In genomic region chr10:97683556-97684357, GRCh38 we compare ENCODE assay signal across 10 cellular contexts. TPM values are rescaled to one million over a fixed set of nuclear protein-coding genes. Genes with fewer than 3 reads are reported as not detected.
DNase-seq lines count a peak whose midpoint lies in the region; ATAC-seq, FAIRE-seq and TF ChIP-seq lines count a peak whose summit lies in the region.
"Had no signal": no experiment of that assay in that cellular context is flagged by ENCODE, and none has a peak within 500 bp of the region (broad histone marks: within the 10 kb centered on the region; RNA-seq: fewer than 3 reads in every experiment).

No MANE protein-coding gene starts in this region.

- H3K27ac Mint-ChIP-seq in CD8-positive, alpha-beta memory T cell = peak overlapping the region in 1 of 8 donors; percentile 54

- no peak for TF ChIP-seq EP300 in transverse colon (IDR thresholded peaks at IDR 0.05; ENCODE audit: low read depth)

- no peak for FAIRE-seq in kidney (lab: Jason Lieb, UNC)
- FAIRE-seq: A204.1, islet of Langerhans had no signal

- POLR2A ChIA-PET in CD8-positive, alpha-beta memory T cell (lab: Charles Lee) = no interaction called here

- intact Hi-C loops in kidney (cut with DNase I) (no loop called here), transverse colon (cut with DNase I; ENCODE audit: low total_unique reads) (no loop called here)

- TF ChIP-seq POLR2A in transverse colon (IDR thresholded peaks at IDR 0.05) (peak; percentile 57), GM18505 (IDR thresholded peaks at IDR 0.05; ENCODE audit: borderline replicate concordance, extremely low read depth, insufficient read depth, insufficient read length) (no peak)

- no peak for ATAC-seq in GM18505 (IDR thresholded peaks at IDR 0.05; ENCODE audit: unreplicated experiment)

- peak; percentile 5 for DNase-seq in NCI-H510A treated with DMSO at 0.1 percent for 48 hours (lab: John Stamatoyannopoulos, UW)
- DNase-seq in NCI-H510A (lab: John Stamatoyannopoulos, UW) = no peak
- no peak for DNase-seq in kidney
- DNase-seq in transverse colon = peak; percentile 68
- DNase-seq in CD8-positive, alpha-beta memory T cell = no peak
- DNase-seq in GM20000 (ENCODE audit: low spot score) = no peak

- H3K9me3 ChIP-seq in kidney (ENCODE audit: control insufficient read depth in 1 of 2, low read length in 2 of 2) (no peaks in the 10 kb centered on the region), transverse colon (no peaks in the 10 kb centered on the region)
- H3K9me3 ChIP-seq in CD8-positive, alpha-beta memory T cell (ENCODE audit: low read length) = no peaks in the 10 kb centered on the region

- WGBS in transverse colon (ENCODE audit: low coverage in 1 of 2), 2 donors = 22% methylated on average over 9 of the region's 9 CpGs; no CpG with 5 or more reads in 1 of the 2 donors

- in situ Hi-C loops in transverse colon (cut with MboI; ENCODE audit: low pct_ligation_motif_present in 1 of 4, low pct_unique_long_range_greater_than_20kb in 1 of 4, low sequenced_read_pairs in 3 of 4) = loop anchor here in 1 of 4 donors (10.0 kb wide), 1 partner anchor 51 kb away; the partner anchor contains the start of gene ZFYVE27

- H3K4me1 ChIP-seq in kidney (ENCODE audit: control insufficient read depth in 1 of 2, insufficient read depth in 1 of 2, low read depth in 1 of 2, low read length in 2 of 2) (peaks cover 23% of the 10 kb centered on the region in 2 donors), transverse colon (peaks cover 17 to 71% (median 58%) of the 10 kb centered on the region in 4 donors)
- H3K4me1 ChIP-seq in CD8-positive, alpha-beta memory T cell (ENCODE audit: insufficient read depth, low read length) = peaks cover 26% of the 10 kb centered on the region

- no peaks in the 10 kb centered on the region for H3K27me3 ChIP-seq in transverse colon
- H3K27me3 ChIP-seq in CD8-positive, alpha-beta memory T cell (ENCODE audit: insufficient read depth, low read length, poor library complexity, severe bottlenecking) = no peaks in the 10 kb centered on the region

- peak overlapping the region; percentile 37 for H3K27ac ChIP-seq in angular gyrus (ENCODE audit: low read depth, low read length)
- H3K27ac ChIP-seq in kidney (ENCODE audit: low read depth in 2 of 2, low read length in 2 of 2) = peak overlapping the region in 1 of 2 donors; percentile 64
- H3K27ac ChIP-seq in transverse colon = peak overlapping the region; percentile 90 to 93 (median 92)
- H3K27ac ChIP-seq in CD8-positive, alpha-beta memory T cell (ENCODE audit: low read depth, low read length) = no peak overlapping the region

- H3K36me3 ChIP-seq in kidney (ENCODE audit: control insufficient read depth in 1 of 2, insufficient read depth in 2 of 2, low read length in 2 of 2) (peaks cover 0 to 2% of the 10 kb centered on the region in 2 donors), transverse colon (no peaks in the 10 kb centered on the region)
- no peaks in the 10 kb centered on the region for H3K36me3 ChIP-seq in CD8-positive, alpha-beta memory T cell (ENCODE audit: insufficient read depth, low read length)

- CTCF ChIA-PET in CD8-positive, alpha-beta memory T cell (lab: Charles Lee) = interaction anchor here (0.8 to 2.8 kb wide), 4 partner anchors 9 to 48 kb away, joined by 3 to 14 read pairs (median 4); no protein-coding TSS in a partner anchor

- H3K36me3 Mint-ChIP-seq in CD8-positive, alpha-beta memory T cell = peaks cover 0 to 1% (median 0%) of the 10 kb centered on the region in 3 donors

- H3K4me3 ChIP-seq in kidney (ENCODE audit: low read length in 2 of 2) (no peak overlapping the region), transverse colon (peak overlapping the region in 2 of 4 donors; percentile 51 to 62)
- H3K4me3 ChIP-seq in CD8-positive, alpha-beta memory T cell (ENCODE audit: low read length) = no peak overlapping the region

- H3K4me3 Mint-ChIP-seq in CD8-positive, alpha-beta memory T cell = no peak overlapping the region

- H3K27me3 Mint-ChIP-seq in CD8-positive, alpha-beta memory T cell = no peaks in the 10 kb centered on the region

- H3K9me3 Mint-ChIP-seq in CD8-positive, alpha-beta memory T cell = no peaks in the 10 kb centered on the region

- H3K4me1 Mint-ChIP-seq in CD8-positive, alpha-beta memory T cell = peaks cover 14 to 33% (median 25%) of the 10 kb centered on the region in 3 donors

- TF ChIP-seq CTCF in kidney (IDR thresholded peaks at IDR 0.05; ENCODE audit: borderline replicate concordance, extremely low read depth, insufficient read depth) (no peak), transverse colon (IDR thresholded peaks at IDR 0.05) (peak in 1 of 5 experiments; percentile 14), GM20000 (IDR thresholded peaks at IDR 0.05; ENCODE audit: extremely low read depth, missing control alignments) (no peak)

- H3K9ac ChIP-seq in kidney (ENCODE audit: low read length in 2 of 2) = peak overlapping the region; percentile 30 to 37

RNA-seq across cellular contexts. Expression of gene AVPI1, which starts 3.3 kb away (rescaled TPM):
- total RNA-seq in kidney = 10.7 TPM
- polyA plus RNA-seq in kidney (ENCODE audit: insufficient read depth, low read depth, low replicate concordance) = 15.5 TPM
- total RNA-seq in transverse colon = 10 to 100 TPM; 24.3 to 79.3 (median 47.9) TPM
- total RNA-seq in CD8-positive, alpha-beta memory T cell = 1 to 10 TPM; 2.3 TPM
- 3.1 TPM for polyA plus RNA-seq in CD8-positive, alpha-beta memory T cell

RNA-seq across cellular contexts. Expression of gene MARVELD1, which starts 29.8 kb away (rescaled TPM):
- total RNA-seq in kidney (43.2 TPM), transverse colon (10 to 100 TPM in 2 of 4 donors, 1 to 10 TPM in 2; 5.6 to 24.6 (median 13.6) TPM)
- polyA plus RNA-seq in kidney (ENCODE audit: insufficient read depth, low read depth, low replicate concordance) = 8.3 TPM
- 1 to 10 TPM; 4.3 to 4.7 TPM for total RNA-seq in CD8-positive, alpha-beta memory T cell
- polyA plus RNA-seq in CD8-positive, alpha-beta memory T cell = 0.15 TPM

RNA-seq across cellular contexts. Expression of gene PI4K2A, which starts 43.3 kb away (rescaled TPM):
- total RNA-seq in kidney (14.2 TPM), transverse colon (10 to 100 TPM in 2 of 4 donors, 1 to 10 TPM in 2; 7.6 to 19.1 (median 11.3) TPM)
- polyA plus RNA-seq in kidney (ENCODE audit: insufficient read depth, low read depth, low replicate concordance) = 17.3 TPM
- total RNA-seq in CD8-positive, alpha-beta memory T cell = 10 to 100 TPM; 15.6 to 15.9 TPM
- 11.4 TPM for polyA plus RNA-seq in CD8-positive, alpha-beta memory T cell

RNA-seq across cellular contexts. Expression of gene MORN4, which starts 50.5 kb away (rescaled TPM):
- 9.1 TPM for total RNA-seq in kidney
- 21.2 TPM for polyA plus RNA-seq in kidney (ENCODE audit: insufficient read depth, low read depth, low replicate concordance)
- total RNA-seq in transverse colon = 1 to 10 TPM in 1 of 4 donors, under 1 TPM in 2, not detected in 1; 0.95 to 1.8 (median 0.96) TPM
- total RNA-seq in CD8-positive, alpha-beta memory T cell = 1 to 10 TPM; 2.7 to 3.1 TPM
- polyA plus RNA-seq in CD8-positive, alpha-beta memory T cell = 1.7 TPM

RNA-seq across cellular contexts. Expression of gene ZFYVE27, which starts 53.2 kb away (rescaled TPM):
- total RNA-seq in kidney (34.4 TPM), transverse colon (100 to 1,000 TPM in 1 of 4 donors, 10 to 100 TPM in 3; 46.4 to 102 (median 63.9) TPM)
- 23.3 TPM for polyA plus RNA-seq in kidney (ENCODE audit: insufficient read depth, low read depth, low replicate concordance)
- total RNA-seq in CD8-positive, alpha-beta memory T cell = 10 to 100 TPM; 27.4 to 28.6 TPM
- polyA plus RNA-seq in CD8-positive, alpha-beta memory T cell = 31.4 TPM

Comparison
In these comparisons a context has a peak if more than half of its experiments do, and no peak if none do; other contexts are left out.
1. DNase-seq: peak in NCI-H510A treated with DMSO at 0.1 percent for 48 hours (single experiment) and transverse colon (single experiment); none in NCI-H510A (single experiment), kidney (single experiment), CD8-positive, alpha-beta memory T cell (0 of 5) and GM20000 (single experiment).